Comparison of ENCODE assay signal across 15 cellular contexts in genomic region chr7:98568891-98569290, GRCh38. TPM values are rescaled to one million over a fixed set of nuclear protein-coding genes. Genes with fewer than 3 reads are reported as not detected.
DNase-seq lines count a peak whose midpoint lies in the region; ATAC-seq and TF ChIP-seq lines count a peak whose summit lies in the region.
"Had no signal": no experiment of that assay in that cellular context is flagged by ENCODE, and none has a peak within 500 bp of the region (broad histone marks: within the 10 kb centered on the region; RNA-seq: fewer than 3 reads in every experiment).

No MANE protein-coding gene starts in this region.

- no peak for ATAC-seq in activated T-cell treated with anti-CD3 and anti-CD28 coated beads, Interleukin-2, amount 50 U/mL, for 72 hours (replicated peaks in 1 of 2)
- ATAC-seq: stimulated activated memory B cell treated with anti-CD40 and anti-IgM and Interleukin-4, amounts not matched to agents 10 μg/mL and 1 μg/mL and 100 μg/mL, for 72 hours had no signal

- H3K4me3 ChIP-seq in dorsolateral prefrontal cortex, result peak overlapping the region in 25 of 59 donors; percentile 9 to 50 (median 32)
- H3K4me3 ChIP-seq: pancreas, SJSA1 had no signal

- H3K36me3 Mint-ChIP-seq in activated T-cell treated with anti-CD3 and anti-CD28 coated beads, Interleukin-2, amount 50 U/mL, for 72 hours (ENCODE audit: insufficient read depth in 2 of 2), result peaks cover 0 to 3% of the 10 kb centered on the region in 2 donors
- H3K36me3 Mint-ChIP-seq: stimulated activated memory B cell treated with anti-CD40 and anti-IgM and Interleukin-4, amounts not matched to agents 10 μg/mL and 1 μg/mL and 100 μg/mL, for 72 hours had no signal

- no peaks in the 10 kb centered on the region for H3K27me3 Mint-ChIP-seq in activated T-cell treated with anti-CD3 and anti-CD28 coated beads, Interleukin-2, amount 50 U/mL, for 72 hours (ENCODE audit: low read depth)
- H3K27me3 Mint-ChIP-seq: stimulated activated memory B cell treated with anti-CD40 and anti-IgM and Interleukin-4, amounts not matched to agents 10 μg/mL and 1 μg/mL and 100 μg/mL, for 72 hours had no signal

- no peaks in the 10 kb centered on the region for H3K4me1 Mint-ChIP-seq in activated T-cell treated with anti-CD3 and anti-CD28 coated beads, Interleukin-2, amount 50 U/mL, for 72 hours (ENCODE audit: low read depth)
- H3K4me1 Mint-ChIP-seq: stimulated activated memory B cell treated with anti-CD40 and anti-IgM and Interleukin-4, amounts not matched to agents 10 μg/mL and 1 μg/mL and 100 μg/mL, for 72 hours had no signal

- no peak overlapping the region for H3K27ac Mint-ChIP-seq in activated T-cell treated with anti-CD3 and anti-CD28 coated beads, Interleukin-2, amount 50 U/mL, for 72 hours
- H3K27ac Mint-ChIP-seq: stimulated activated memory B cell treated with anti-CD40 and anti-IgM and Interleukin-4, amounts not matched to agents 10 μg/mL and 1 μg/mL and 100 μg/mL, for 72 hours had no signal

- TF ChIP-seq CTCF in dorsolateral prefrontal cortex (IDR thresholded peaks at IDR 0.05 in 54 of 56, conservative IDR thresholded peaks at IDR 0.05 in 2 of 56; ENCODE audit: low read depth in 1 of 56, partially characterized antibody in 56 of 56), result no peak

- intact Hi-C loops in dorsolateral prefrontal cortex (cut with DNase I), result loop anchor here (5.0 to 10.0 kb wide), 2 partner anchors 137 to 256 kb away; no protein-coding TSS in a partner anchor
- intact Hi-C loops in posterior vena cava (cut with DNase I), result no loop called here

- peaks cover 2 to 3% of the 10 kb centered on the region in 2 donors for H3K9me3 Mint-ChIP-seq in activated T-cell treated with anti-CD3 and anti-CD28 coated beads, Interleukin-2, amount 50 U/mL, for 72 hours

- H3K4me3 Mint-ChIP-seq in activated T-cell treated with anti-CD3 and anti-CD28 coated beads, Interleukin-2, amount 50 U/mL, for 72 hours, result no peak overlapping the region
- H3K4me3 Mint-ChIP-seq: stimulated activated memory B cell treated with anti-CD40 and anti-IgM and Interleukin-4, amounts not matched to agents 10 μg/mL and 1 μg/mL and 100 μg/mL, for 72 hours had no signal

- peaks cover 0 to 5% (median 0%) of the 10 kb centered on the region in 45 donors for H3K27me3 ChIP-seq in dorsolateral prefrontal cortex
- H3K27me3 ChIP-seq: pancreas, SJSA1 had no signal

- H3K27ac ChIP-seq in dorsolateral prefrontal cortex, result peak overlapping the region in 54 of 59 donors; percentile 30 to 96 (median 86)
- H3K27ac ChIP-seq: SJSA1 had no signal

- DNase-seq in DMS79 treated with DMSO at 0.1 percent for 48 hours (lab: John Stamatoyannopoulos, UW) (peak; percentile 33), NCI-H524 treated with DMSO at 0.1 percent for 48 hours (lab: John Stamatoyannopoulos, UW) (peak; percentile 25), dorsolateral prefrontal cortex (peak in 6 of 10 donors; percentile 26 to 54 (median 40)), posterior vena cava (ENCODE audit: low spot score) (peak; percentile 70), occipital lobe (lab: John Stamatoyannopoulos, UW) (no peak), NCI-H2107 (lab: John Stamatoyannopoulos, UW) (no peak)
- no peak for DNase-seq in activated T-cell treated with anti-CD3 and anti-CD28 coated beads, Interleukin-2, amount 50 U/mL, for 72 hours
- DNase-seq in stimulated activated CD4-positive, alpha-beta T cell treated with anti-CD3 and anti-CD28 coated beads, Interleukin-2, amount 100 ng/mL, for 24 hours, result no peak
- DNase-seq: activated gamma-delta T cell, Calu3, trophoblast cell had no signal

RNA-seq across cellular contexts. Expression of gene NPTX2, which starts 48.2 kb away (rescaled TPM):
- 100 to 1,000 TPM in 6 of 120 experiments, 10 to 100 TPM in 114; 10.7 to 199 (median 28.8) TPM for total RNA-seq in dorsolateral prefrontal cortex
- 1 to 10 TPM; 1.8 to 3.3 TPM for total RNA-seq in posterior vena cava
- total RNA-seq in occipital lobe, result 5.8 TPM
- total RNA-seq in activated T-cell treated with anti-CD3 and anti-CD28 coated beads, Interleukin-2, amount 50 U/mL, for 72 hours, result under 1 TPM in 1 of 2 donors, not detected in 1; 0.09 TPM
- total RNA-seq: Calu3, H4 had no signal

Comparison
In these comparisons a context has a peak if more than half of its experiments do, and no peak if none do; other contexts are left out.
1. DNase-seq: peak in DMS79 treated with DMSO at 0.1 percent for 48 hours (single experiment), NCI-H524 treated with DMSO at 0.1 percent for 48 hours (single experiment), dorsolateral prefrontal cortex (6 of 10) and posterior vena cava (single experiment); none in occipital lobe (single experiment), activated T-cell treated with anti-CD3 and anti-CD28 coated beads, Interleukin-2, amount 50 U/mL, for 72 hours (0 of 2), stimulated activated CD4-positive, alpha-beta T cell treated with anti-CD3 and anti-CD28 coated beads, Interleukin-2, amount 100 ng/mL, for 24 hours (0 of 2) and NCI-H2107 (single experiment).
2. intact Hi-C loops: an anchor here in dorsolateral prefrontal cortex (5.0 to 10.0 kb wide); none called in posterior vena cava.